In genomic region chr1:14522331-14523241, GRCh38 we compare ENCODE assay signal across 9 cellular contexts.
DNase-seq lines count a peak whose midpoint lies in the region; FAIRE-seq and TF ChIP-seq lines count a peak whose summit lies in the region.
"Had no signal": no experiment of that assay in that cellular context is flagged by ENCODE, and none has a peak within 500 bp of the region (broad histone marks: within the 10 kb centered on the region; RNA-seq: fewer than 3 reads in every experiment).

No MANE protein-coding gene starts in this region.

- H3K4me3 Mint-ChIP-seq in chondrocyte (ENCODE audit: unreplicated experiment): no peak overlapping the region

- H3K4me1 Mint-ChIP-seq in chondrocyte (ENCODE audit: low read depth): no peaks in the 10 kb centered on the region

- WGBS in testis, 2 donors: 71 to 79% methylated on average over 9 to 11 of the region's 11 CpGs

- TF ChIP-seq POLR2A in testis (IDR thresholded peaks at IDR 0.05): no peak

- H3K9me3 ChIP-seq in left ventricle myocardium inferior (replicated peaks) (no peaks in the 10 kb centered on the region), testis (no peaks in the 10 kb centered on the region)

- TF ChIP-seq CTCF in left ventricle myocardium inferior (IDR thresholded peaks at IDR 0.05; ENCODE audit: borderline replicate concordance) (no peak), testis (IDR thresholded peaks at IDR 0.05) (no peak), chondrocyte (IDR thresholded peaks at IDR 0.05) (no peak)

- no peak overlapping the region for H3K4me3 ChIP-seq in left ventricle myocardium inferior
- no peak overlapping the region for H3K4me3 ChIP-seq in testis

- intact Hi-C loops in left ventricle myocardium inferior (cut with micrococcal nuclease): no loop called here
- intact Hi-C loops in testis (cut with DNase I; ENCODE audit: low total_unique reads): no loop called here

- FAIRE-seq in RCC 7860 (lab: Jason Lieb, UNC): no peak

- DNase-seq in NCI-H524 (lab: John Stamatoyannopoulos, UW) (peak; percentile 6 to 23), NCI-H524 treated with DMSO at 0.1 percent for 48 hours (lab: John Stamatoyannopoulos, UW) (no peak), RCC 7860 (ENCODE audit: low spot score) (peak; percentile 87), left ventricle myocardium inferior (peak; percentile 33), testis (peak; percentile 18), T-helper 1 cell (no peak), chondrocyte (ENCODE audit: low spot score) (no peak)
- no peak for DNase-seq in activated CD4-positive, alpha-beta T cell treated with anti-CD3 and anti-CD28 coated beads for 1 hour

- H3K27me3 ChIP-seq in left ventricle myocardium inferior (ENCODE audit: low read depth) (peaks cover 69% of the 10 kb centered on the region), testis (no peaks in the 10 kb centered on the region)

- H3K36me3 ChIP-seq in left ventricle myocardium inferior: no peaks in the 10 kb centered on the region
- H3K36me3 ChIP-seq in testis (ENCODE audit: low read depth, missing control alignments): no peaks in the 10 kb centered on the region

- H3K4me1 ChIP-seq in left ventricle myocardium inferior (no peaks in the 10 kb centered on the region), testis (peaks cover 12% of the 10 kb centered on the region)

- no peaks in the 10 kb centered on the region for H3K27me3 Mint-ChIP-seq in chondrocyte (ENCODE audit: low read depth)

- no peak overlapping the region for H3K27ac Mint-ChIP-seq in chondrocyte (ENCODE audit: unreplicated experiment)

- H3K27ac ChIP-seq in left ventricle myocardium inferior (replicated peaks) (peak overlapping the region; percentile 70), testis (no peak overlapping the region)
- H3K27ac ChIP-seq: C4-2B had no signal

- H3K9me3 Mint-ChIP-seq in chondrocyte (ENCODE audit: low read depth): no peaks in the 10 kb centered on the region

- no peaks in the 10 kb centered on the region for H3K36me3 Mint-ChIP-seq in chondrocyte (ENCODE audit: low read depth)

Comparison
In these comparisons a context has a peak if more than half of its experiments do, and no peak if none do; other contexts are left out.
1. DNase-seq: peak in NCI-H524 (2 of 2), RCC 7860 (single experiment), left ventricle myocardium inferior (single experiment) and testis (single experiment); none in NCI-H524 treated with DMSO at 0.1 percent for 48 hours (single experiment), T-helper 1 cell (0 of 5), activated CD4-positive, alpha-beta T cell treated with anti-CD3 and anti-CD28 coated beads for 1 hour (single experiment) and chondrocyte (single experiment).